8 cellular contexts compared by ENCODE assay signal in genomic region chr14:73026845-73027542, GRCh38. TPM values are rescaled to one million over a fixed set of nuclear protein-coding genes. Genes with fewer than 3 reads are reported as not detected.
DNase-seq lines count a peak whose midpoint lies in the region; ATAC-seq and TF ChIP-seq lines count a peak whose summit lies in the region.

A gene with protein sequence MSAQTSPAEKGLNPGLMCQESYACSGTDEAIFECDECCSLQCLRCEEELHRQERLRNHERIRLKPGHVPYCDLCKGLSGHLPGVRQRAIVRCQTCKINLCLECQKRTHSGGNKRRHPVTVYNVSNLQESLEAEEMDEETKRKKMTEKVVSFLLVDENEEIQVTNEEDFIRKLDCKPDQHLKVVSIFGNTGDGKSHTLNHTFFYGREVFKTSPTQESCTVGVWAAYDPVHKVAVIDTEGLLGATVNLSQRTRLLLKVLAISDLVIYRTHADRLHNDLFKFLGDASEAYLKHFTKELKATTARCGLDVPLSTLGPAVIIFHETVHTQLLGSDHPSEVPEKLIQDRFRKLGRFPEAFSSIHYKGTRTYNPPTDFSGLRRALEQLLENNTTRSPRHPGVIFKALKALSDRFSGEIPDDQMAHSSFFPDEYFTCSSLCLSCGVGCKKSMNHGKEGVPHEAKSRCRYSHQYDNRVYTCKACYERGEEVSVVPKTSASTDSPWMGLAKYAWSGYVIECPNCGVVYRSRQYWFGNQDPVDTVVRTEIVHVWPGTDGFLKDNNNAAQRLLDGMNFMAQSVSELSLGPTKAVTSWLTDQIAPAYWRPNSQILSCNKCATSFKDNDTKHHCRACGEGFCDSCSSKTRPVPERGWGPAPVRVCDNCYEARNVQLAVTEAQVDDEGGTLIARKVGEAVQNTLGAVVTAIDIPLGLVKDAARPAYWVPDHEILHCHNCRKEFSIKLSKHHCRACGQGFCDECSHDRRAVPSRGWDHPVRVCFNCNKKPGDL (minus strand): TSS chr14:73027106. CDS start chr14:73024508, 2,598 bp downstream.

- H3K9me3 ChIP-seq in H9 (ENCODE audit: control insufficient read depth, low read depth, low read length) (no peaks in the 10 kb centered on the region), MG63 (no peaks in the 10 kb centered on the region)

- H3K4me3 Mint-ChIP-seq in H9 = peak within 1 kb of the TSS; percentile 88 to 96
- H3K4me3 Mint-ChIP-seq in nephron progenitor cell = peak within 1 kb of the TSS; percentile 95
- H3K4me3 Mint-ChIP-seq in stimulated activated naive CD8-positive, alpha-beta T cell treated with anti-CD3 and anti-CD28 coated beads, Interleukin-15, amount 100 ng/mL, for 72 hours = peak within 1 kb of the TSS; percentile 93 to 98

- H2AFZ ChIP-seq in H9 (ENCODE audit: low read length) = no peak within 1 kb of the TSS

- H3K18ac ChIP-seq in H9 (ENCODE audit: insufficient read length, low read depth, low read length) = no peak within 1 kb of the TSS

- no peaks in the 10 kb centered on the region for H3K9me3 Mint-ChIP-seq in H9
- no peaks in the 10 kb centered on the region for H3K9me3 Mint-ChIP-seq in nephron progenitor cell
- H3K9me3 Mint-ChIP-seq in stimulated activated naive CD8-positive, alpha-beta T cell treated with anti-CD3 and anti-CD28 coated beads, Interleukin-15, amount 100 ng/mL, for 72 hours = no peaks in the 10 kb centered on the region

- H3K23ac ChIP-seq in H9 (ENCODE audit: insufficient read length, low read depth, low read length) = no peak within 1 kb of the TSS

- peak within 1 kb of the TSS; percentile 88 for H3K4me2 ChIP-seq in H9 (ENCODE audit: insufficient read depth, insufficient read length, low read length)

- H2BK15ac ChIP-seq in H9 (ENCODE audit: low read depth, low read length) = no peak within 1 kb of the TSS

- H3K79me1 ChIP-seq in H9 (ENCODE audit: insufficient read depth, low read depth, low read length, poor library complexity, severe bottlenecking) = peaks cover 8% of the 10 kb centered on the region

- peak within 1 kb of the TSS; percentile 74 for H3K4me3 ChIP-seq in MG63

- H3K27ac Mint-ChIP-seq in H9 (peak within 1 kb of the TSS; percentile 89 to 98 (median 92); a peak in 6 of 7 replicates), nephron progenitor cell (peak within 1 kb of the TSS; percentile 94)
- peak within 1 kb of the TSS; percentile 94 to 96 for H3K27ac Mint-ChIP-seq in stimulated activated naive CD8-positive, alpha-beta T cell treated with anti-CD3 and anti-CD28 coated beads, Interleukin-15, amount 100 ng/mL, for 72 hours

- H3K27ac ChIP-seq in H9 (ENCODE audit: insufficient read length, low read depth, low read length) = no peak within 1 kb of the TSS

- H3K23me2 ChIP-seq in H9 (ENCODE audit: insufficient read length, low read depth, low read length, poor library complexity, severe bottlenecking) = peaks cover 5% of the 10 kb centered on the region

- H3K14ac ChIP-seq in H9 (ENCODE audit: insufficient read depth, low read length) = no peak within 1 kb of the TSS

- H2BK12ac ChIP-seq in H9 (ENCODE audit: insufficient read length, low read depth, low read length) = no peak within 1 kb of the TSS

- no peak within 1 kb of the TSS for H2BK20ac ChIP-seq in H9 (ENCODE audit: low read depth, low read length, poor library complexity, severe bottlenecking)

- no peaks in the 10 kb centered on the region; the same call in 1 of the 2 replicates for H3K36me3 ChIP-seq in MG63

- no CpG with 5 or more reads among the region's 42 CpGs for WGBS in H9 (ENCODE audit: extremely low coverage, insufficient read length, low lambda C conversion rate)

- H3K4me1 Mint-ChIP-seq in H9 (peaks cover 22 to 26% of the 10 kb centered on the region in 2 experiments), nephron progenitor cell (peaks cover 45% of the 10 kb centered on the region)
- H3K4me1 Mint-ChIP-seq in stimulated activated naive CD8-positive, alpha-beta T cell treated with anti-CD3 and anti-CD28 coated beads, Interleukin-15, amount 100 ng/mL, for 72 hours = peaks cover 40% of the 10 kb centered on the region

- H4K5ac ChIP-seq in H9 (ENCODE audit: insufficient read length, low read depth, low read length) = no peak within 1 kb of the TSS

- H3K9ac ChIP-seq in H9 (ENCODE audit: extremely low read depth, insufficient read length, low read length) = peak within 1 kb of the TSS; percentile 67

- H4K91ac ChIP-seq in H9 (ENCODE audit: insufficient read length, low read depth, low read length) = no peak within 1 kb of the TSS

- H3K27me3 ChIP-seq in H9 (ENCODE audit: insufficient read depth, low read length) = no peaks in the 10 kb centered on the region
- H3K27me3 ChIP-seq in MG63 = no peaks in the 10 kb centered on the region

- no peaks in the 10 kb centered on the region for H3K4me1 ChIP-seq in H9 (ENCODE audit: insufficient read depth, low read length)

- H2BK5ac ChIP-seq in H9 (ENCODE audit: insufficient read length, low read length) = no peak within 1 kb of the TSS

- no peaks in the 10 kb centered on the region for H3K79me2 ChIP-seq in H9 (ENCODE audit: insufficient read depth, low read length)

- no peak within 1 kb of the TSS for H3K56ac ChIP-seq in H9 (ENCODE audit: insufficient read length, low read depth, low read length)

- H3K27me3 Mint-ChIP-seq in H9 (ENCODE audit: low read depth) (no peaks in the 10 kb centered on the region), nephron progenitor cell (ENCODE audit: low read depth, poor library complexity) (no peaks in the 10 kb centered on the region)
- no peaks in the 10 kb centered on the region for H3K27me3 Mint-ChIP-seq in stimulated activated naive CD8-positive, alpha-beta T cell treated with anti-CD3 and anti-CD28 coated beads, Interleukin-15, amount 100 ng/mL, for 72 hours

- DNase-seq in ELF-1 (ENCODE audit: low read depth, low spot score) (peak; percentile 99), H9 (peak; percentile 99), MG63 (peak; percentile 96), SHP77 treated with DMSO at 0.1 percent for 48 hours (lab: John Stamatoyannopoulos, UW) (peak; percentile 96), activated gamma-delta T cell (lab: John Stamatoyannopoulos, UW) (peak; percentile 61), fibroblast of the conjunctiva (ENCODE audit: low read depth) (peak; percentile 98), nephron progenitor cell (peak; percentile 91)
- peak; percentile 83 to 92 for DNase-seq in stimulated activated naive CD8-positive, alpha-beta T cell treated with anti-CD3 and anti-CD28 coated beads, Interleukin-15, amount 100 ng/mL, for 72 hours

- TF ChIP-seq CTCF in H9 (conservative IDR thresholded peaks at IDR 0.05) = no peak
- no peak for TF ChIP-seq CTCF in nephron progenitor cell (IDR thresholded peaks at IDR 0.05)

- H3K36me3 Mint-ChIP-seq in H9 (ENCODE audit: insufficient read depth in 1 of 3, low read depth in 3 of 3) (peaks cover 8 to 19% (median 19%) of the 10 kb centered on the region in 3 experiments; a peak in 6 of 7 replicates), nephron progenitor cell (ENCODE audit: low read depth) (peaks cover 21% of the 10 kb centered on the region)

- H3T11ph ChIP-seq in H9 (ENCODE audit: low read length) = no peak within 1 kb of the TSS

- no peak within 1 kb of the TSS for H2BK120ac ChIP-seq in H9 (ENCODE audit: low read depth, low read length, poor library complexity, severe bottlenecking)

- no peak within 1 kb of the TSS for H4K8ac ChIP-seq in H9 (replicated peaks; ENCODE audit: insufficient read length, low read depth, low read length)

- no peak within 1 kb of the TSS for H2AK5ac ChIP-seq in H9 (ENCODE audit: insufficient read length, low read length)

- H3K4ac ChIP-seq in H9 (ENCODE audit: low read depth, low read length) = no peak within 1 kb of the TSS

- no peaks in the 10 kb centered on the region for H4K20me1 ChIP-seq in H9 (ENCODE audit: control insufficient read depth, insufficient read depth, insufficient read length)

- ATAC-seq in stimulated activated naive CD8-positive, alpha-beta T cell treated with anti-CD3 and anti-CD28 coated beads, Interleukin-15, amount 100 ng/mL, for 72 hours = peak; percentile 99

RNA-seq across cellular contexts. Expression of the gene that starts here (rescaled TPM):
- total RNA-seq in H9 (2021) = 14.2 and 14.7 TPM in 2 replicates
- 3.6 and 5.0 TPM in 2 replicates for total RNA-seq in MG63 (2014; rRNA removed; shearing (Covaris generic); ENCODE audit: low replicate concordance)
